In genomic region chr20:10675456-10675848, GRCh38 we compare ENCODE assay signal across 1 cellular context.
TF ChIP-seq lines count a peak whose summit lies in the region.

No MANE protein-coding gene starts in this region.

TF ChIP-seq in SK-N-SH, 30 proteins besides CTCF, POLR2A, EP300 and RAD21 (continued from another document):
- TF ChIP-seq, protein P1, sequence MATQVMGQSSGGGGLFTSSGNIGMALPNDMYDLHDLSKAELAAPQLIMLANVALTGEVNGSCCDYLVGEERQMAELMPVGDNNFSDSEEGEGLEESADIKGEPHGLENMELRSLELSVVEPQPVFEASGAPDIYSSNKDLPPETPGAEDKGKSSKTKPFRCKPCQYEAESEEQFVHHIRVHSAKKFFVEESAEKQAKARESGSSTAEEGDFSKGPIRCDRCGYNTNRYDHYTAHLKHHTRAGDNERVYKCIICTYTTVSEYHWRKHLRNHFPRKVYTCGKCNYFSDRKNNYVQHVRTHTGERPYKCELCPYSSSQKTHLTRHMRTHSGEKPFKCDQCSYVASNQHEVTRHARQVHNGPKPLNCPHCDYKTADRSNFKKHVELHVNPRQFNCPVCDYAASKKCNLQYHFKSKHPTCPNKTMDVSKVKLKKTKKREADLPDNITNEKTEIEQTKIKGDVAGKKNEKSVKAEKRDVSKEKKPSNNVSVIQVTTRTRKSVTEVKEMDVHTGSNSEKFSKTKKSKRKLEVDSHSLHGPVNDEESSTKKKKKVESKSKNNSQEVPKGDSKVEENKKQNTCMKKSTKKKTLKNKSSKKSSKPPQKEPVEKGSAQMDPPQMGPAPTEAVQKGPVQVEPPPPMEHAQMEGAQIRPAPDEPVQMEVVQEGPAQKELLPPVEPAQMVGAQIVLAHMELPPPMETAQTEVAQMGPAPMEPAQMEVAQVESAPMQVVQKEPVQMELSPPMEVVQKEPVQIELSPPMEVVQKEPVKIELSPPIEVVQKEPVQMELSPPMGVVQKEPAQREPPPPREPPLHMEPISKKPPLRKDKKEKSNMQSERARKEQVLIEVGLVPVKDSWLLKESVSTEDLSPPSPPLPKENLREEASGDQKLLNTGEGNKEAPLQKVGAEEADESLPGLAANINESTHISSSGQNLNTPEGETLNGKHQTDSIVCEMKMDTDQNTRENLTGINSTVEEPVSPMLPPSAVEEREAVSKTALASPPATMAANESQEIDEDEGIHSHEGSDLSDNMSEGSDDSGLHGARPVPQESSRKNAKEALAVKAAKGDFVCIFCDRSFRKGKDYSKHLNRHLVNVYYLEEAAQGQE (IDR thresholded peaks at IDR 0.05; ENCODE audit: low read depth, low read length) = no peak
- TF ChIP-seq IRF3 (IDR thresholded peaks at IDR 0.05; ENCODE audit: low read depth, low read length) = no peak
- no peak for TF ChIP-seq POLR2AphosphoS5 (IDR thresholded peaks at IDR 0.05; ENCODE audit: low read depth, low read length)
- TF ChIP-seq, protein P2, sequence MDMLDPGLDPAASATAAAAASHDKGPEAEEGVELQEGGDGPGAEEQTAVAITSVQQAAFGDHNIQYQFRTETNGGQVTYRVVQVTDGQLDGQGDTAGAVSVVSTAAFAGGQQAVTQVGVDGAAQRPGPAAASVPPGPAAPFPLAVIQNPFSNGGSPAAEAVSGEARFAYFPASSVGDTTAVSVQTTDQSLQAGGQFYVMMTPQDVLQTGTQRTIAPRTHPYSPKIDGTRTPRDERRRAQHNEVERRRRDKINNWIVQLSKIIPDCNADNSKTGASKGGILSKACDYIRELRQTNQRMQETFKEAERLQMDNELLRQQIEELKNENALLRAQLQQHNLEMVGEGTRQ (IDR thresholded peaks at IDR 0.05; ENCODE audit: borderline replicate concordance, low read depth, low read length) = no peak
- TF ChIP-seq USF1 (IDR thresholded peaks at IDR 0.05; ENCODE audit: borderline replicate concordance, low read depth) = no peak
- no peak for TF ChIP-seq FOSL2 (IDR thresholded peaks at IDR 0.05; ENCODE audit: borderline replicate concordance, low read depth)
- TF ChIP-seq TEAD4 (IDR thresholded peaks at IDR 0.05; ENCODE audit: borderline replicate concordance, insufficient read depth) = no peak
- TF ChIP-seq EZH2phosphoT487 (IDR thresholded peaks at IDR 0.05; ENCODE audit: borderline replicate concordance, low read depth) = no peak
- TF ChIP-seq TAF1 (IDR thresholded peaks at IDR 0.05; ENCODE audit: borderline replicate concordance, low read depth, low read length) = no peak
- TF ChIP-seq, protein P3, sequence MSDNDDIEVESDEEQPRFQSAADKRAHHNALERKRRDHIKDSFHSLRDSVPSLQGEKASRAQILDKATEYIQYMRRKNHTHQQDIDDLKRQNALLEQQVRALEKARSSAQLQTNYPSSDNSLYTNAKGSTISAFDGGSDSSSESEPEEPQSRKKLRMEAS (IDR thresholded peaks at IDR 0.05; ENCODE audit: low read depth) = no peak
